8 cellular contexts compared by ENCODE assay signal in genomic region chr2:161139098-161139987, GRCh38. TPM values are rescaled to one million over a fixed set of nuclear protein-coding genes. Genes with fewer than 3 reads are reported as not detected.
A peak's percentile ranks its signal among the peaks of the same experiment; 100 is the strongest.
DNase-seq lines count a peak whose midpoint lies in the region; ATAC-seq and TF ChIP-seq lines count a peak whose summit lies in the region.

No MANE protein-coding gene starts in this region.

- ATAC-seq in activated T-cell treated with anti-CD3 and anti-CD28 coated beads, Interleukin-2, amount 50 U/mL, for 4 hours: peak; percentile 26 to 27
- ATAC-seq in HG03565 (IDR thresholded peaks at IDR 0.05; ENCODE audit: unreplicated experiment) (peak; percentile 23), psoas muscle (peak in 1 of 4 donors; percentile 51), PC-3 (no peak)

- no peaks in the 10 kb centered on the region for H3K9me2 ChIP-seq in PC-3 (replicated peaks; ENCODE audit: low read length)

- H3K36me3 Mint-ChIP-seq in activated T-cell treated with anti-CD3 and anti-CD28 coated beads, Interleukin-2, amount 50 U/mL, for 4 hours (ENCODE audit: insufficient read depth): peaks cover 18% of the 10 kb centered on the region
- peaks cover 9% of the 10 kb centered on the region for H3K36me3 Mint-ChIP-seq in glutamatergic neuron (ENCODE audit: unreplicated experiment)

- TF ChIP-seq CTCF in coronary artery (IDR thresholded peaks at IDR 0.05) (no peak), psoas muscle (IDR thresholded peaks at IDR 0.05) (no peak), PC-3 (conservative IDR thresholded peaks at IDR 0.05; ENCODE audit: low read depth, low read length) (no peak), glutamatergic neuron (IDR thresholded peaks at IDR 0.05; ENCODE audit: partially characterized antibody, unreplicated experiment) (no peak)

- no peaks in the 10 kb centered on the region for H3F3A ChIP-seq in PC-3 (ENCODE audit: low read length, unreplicated experiment)

- 42 to 49% (median 43%) methylated on average over 3 of the region's 3 CpGs for WGBS in psoas muscle, 3 donors

- H3K4me1 ChIP-seq in psoas muscle: peaks cover 16% of the 10 kb centered on the region
- peaks cover 25% of the 10 kb centered on the region for H3K4me1 ChIP-seq in PC-3 (ENCODE audit: insufficient read depth, low read length)

- H3K27ac Mint-ChIP-seq in glutamatergic neuron (ENCODE audit: unreplicated experiment): no peak overlapping the region

- DNase-seq in activated T-cell treated with anti-CD3 and anti-CD28 coated beads, Interleukin-2, amount 50 U/mL, for 4 hours: no peak
- no peak for DNase-seq in activated T-cell treated with anti-CD3 and anti-CD28 coated beads for 4 hours
- no peak for DNase-seq in coronary artery (ENCODE audit: low spot score)
- no peak for DNase-seq in psoas muscle
- DNase-seq in PC-3: no peak
- no peak for DNase-seq in HUDEP-2 (lab: John Stamatoyannopoulos, UW; ENCODE audit: unreplicated experiment in 76 of 76)
- no peak for DNase-seq in glutamatergic neuron

- H3K79me2 ChIP-seq in PC-3 (ENCODE audit: low read length): no peaks in the 10 kb centered on the region

- no TSS peak for BruUV-seq in PC-3 (replicated peaks; lab: Mats Ljungman, UMichigan)

- H3K36me3 ChIP-seq in psoas muscle (ENCODE audit: insufficient read depth in 1 of 2, low read depth in 1 of 2): no peaks in the 10 kb centered on the region
- H3K36me3 ChIP-seq in PC-3 (ENCODE audit: low read depth, low read length): no peaks in the 10 kb centered on the region

- H2AFZ ChIP-seq in PC-3 (ENCODE audit: low read length): no peak overlapping the region

- H3K9me3 ChIP-seq in psoas muscle (no peaks in the 10 kb centered on the region), PC-3 (ENCODE audit: low read length) (no peaks in the 10 kb centered on the region)

- H3K9ac ChIP-seq in PC-3 (ENCODE audit: low read length): no peak overlapping the region

- H3K27ac ChIP-seq in coronary artery (peak overlapping the region in 1 of 2 donors; percentile 17), psoas muscle (no peak overlapping the region), PC-3 (ENCODE audit: low read length) (no peak overlapping the region)

- H3K4me1 Mint-ChIP-seq in activated T-cell treated with anti-CD3 and anti-CD28 coated beads, Interleukin-2, amount 50 U/mL, for 4 hours (ENCODE audit: low read depth): peaks cover 72% of the 10 kb centered on the region
- H3K4me1 Mint-ChIP-seq in glutamatergic neuron (ENCODE audit: low read depth, unreplicated experiment): peaks cover 3% of the 10 kb centered on the region

- no peaks in the 10 kb centered on the region for H3K27me3 Mint-ChIP-seq in activated T-cell treated with anti-CD3 and anti-CD28 coated beads, Interleukin-2, amount 50 U/mL, for 4 hours (ENCODE audit: low read depth)
- no peaks in the 10 kb centered on the region for H3K27me3 Mint-ChIP-seq in glutamatergic neuron (ENCODE audit: unreplicated experiment)

- H3K4me3 ChIP-seq in coronary artery: peak overlapping the region; percentile 51
- peak overlapping the region; percentile 46 for H3K4me3 ChIP-seq in psoas muscle
- H3K4me3 ChIP-seq in PC-3 (ENCODE audit: low read length): no peak overlapping the region

- CTCF ChIA-PET in PC-3 (lab: Charles Lee): interaction anchor here (0.6 kb wide), 1 partner anchor 129 kb away, joined by 4 read pairs; no protein-coding TSS in a partner anchor

- no peaks in the 10 kb centered on the region for H4K20me1 ChIP-seq in PC-3 (ENCODE audit: low read length)

- peak overlapping the region; percentile 85 for H3K4me3 Mint-ChIP-seq in activated T-cell treated with anti-CD3 and anti-CD28 coated beads, Interleukin-2, amount 50 U/mL, for 4 hours
- H3K4me3 Mint-ChIP-seq in glutamatergic neuron (ENCODE audit: unreplicated experiment): no peak overlapping the region

- intact Hi-C loops in psoas muscle (cut with DNase I) (no loop called here), PC-3 (cut with micrococcal nuclease) (no loop called here)

- peaks cover 9% of the 10 kb centered on the region for H3K9me3 Mint-ChIP-seq in activated T-cell treated with anti-CD3 and anti-CD28 coated beads, Interleukin-2, amount 50 U/mL, for 4 hours
- peaks cover 3% of the 10 kb centered on the region for H3K9me3 Mint-ChIP-seq in glutamatergic neuron (ENCODE audit: unreplicated experiment)

- no peaks in the 10 kb centered on the region for H3K27me3 ChIP-seq in psoas muscle (ENCODE audit: insufficient read depth in 3 of 3, low read length in 2 of 3)
- H3K27me3 ChIP-seq in PC-3 (ENCODE audit: low read length): no peaks in the 10 kb centered on the region

- POLR2A ChIA-PET in PC-3 (lab: Charles Lee; ENCODE audit: unreplicated experiment): no interaction called here

- H3K4me2 ChIP-seq in PC-3 (ENCODE audit: low read length): no peak overlapping the region

RNA-seq across cellular contexts. Expression of gene TANK, which starts 20.9 kb away (rescaled TPM):
- total RNA-seq in activated T-cell treated with anti-CD3 and anti-CD28 coated beads, Interleukin-2, amount 50 U/mL, for 4 hours: 10 to 100 TPM; 42.7 to 61.2 (median 61.1) TPM
- total RNA-seq in psoas muscle: 10 to 100 TPM; 39.6 to 62.8 (median 53.3) TPM
- polyA plus RNA-seq in psoas muscle: 10 to 100 TPM; 40.6 to 75.7 (median 66.7) TPM
- total RNA-seq in PC-3 (2014; rRNA removed): 22.2 and 23.7 TPM in 2 replicates
- total RNA-seq in glutamatergic neuron (ENCODE audit: unreplicated experiment): 45.9 TPM
